In genomic region chr7:116617878-116618277, GRCh38 we compare ENCODE assay signal across 25 cellular contexts.
"Had no signal": no experiment of that assay in that cellular context is flagged by ENCODE, and none has a peak within 500 bp of the region (broad histone marks: within the 10 kb centered on the region; RNA-seq: fewer than 3 reads in every experiment).

No MANE protein-coding gene starts in this region.

- H3K9me3 ChIP-seq: gastrocnemius medialis, lower lobe of right lung, mucosa of descending colon, neutrophil, thyroid gland, vagina had no signal

- FAIRE-seq: keratinocyte had no signal

- ATAC-seq: esophagus mucosa; gastrocnemius medialis; left ventricle myocardium superior; lower lobe of right lung; mucosa of descending colon; natural killer cell treated with Interleukin-12 subunit alpha and Interleukin-12 subunit beta and Interleukin-15 and Interleukin-18, amount 100 ng/mL, for 72 hours; sciatic nerve; stimulated activated effector memory CD8-positive, alpha-beta T cell treated with anti-CD3 and anti-CD28 coated beads, Interleukin-12 subunit alpha, Interleukin-12 subunit beta, amount 100 ng/mL, for 72 hours had no signal

- H3K4me1 ChIP-seq: gastrocnemius medialis, lower lobe of right lung, parathyroid adenoma, vagina had no signal

- H3K4me3 ChIP-seq: gastrocnemius medialis, lower lobe of right lung, mucosa of descending colon, right atrium auricular region, smooth muscle cell, stomach, thyroid gland, vagina had no signal

- H3K27me3 ChIP-seq: gastrocnemius medialis, right atrium auricular region, stomach, thyroid gland, vagina had no signal

- H3K36me3 ChIP-seq: gastrocnemius medialis, lower lobe of right lung, neutrophil, right atrium auricular region, stomach, thyroid gland, vagina had no signal

- H3K27ac ChIP-seq: gastrocnemius medialis, lower lobe of right lung, neutrophil, parathyroid adenoma, right atrium auricular region, stomach, thyroid gland, vagina had no signal

- DNase-seq: effector CD8-positive, alpha-beta T cell; endodermal cell; foreskin fibroblast; gastrocnemius medialis; head of caudate nucleus; left ventricle myocardium superior; lower lobe of right lung; mucosa of descending colon; naive B cell; stimulated activated CD4-positive, alpha-beta T cell treated with anti-CD3 and anti-CD28 coated beads, Interleukin-2, amount 100 ng/mL, for 24 hours; stimulated activated CD4-positive, alpha-beta T cell treated with anti-CD3 and anti-CD28 coated beads, Interleukin-4, amount 100 ng/mL, for 24 hours; stimulated activated naive CD4-positive, alpha-beta T cell treated with Interleukin-2 at 50 U/mL for 16 hours; stomach; thyroid gland; trophoblast cell had no signal
